29 cellular contexts compared by ENCODE assay signal in genomic region chr12:111247083-111247783, GRCh38.
"Had no signal": no experiment of that assay in that cellular context is flagged by ENCODE, and none has a peak within 500 bp of the region (broad histone marks: within the 10 kb centered on the region; RNA-seq: fewer than 3 reads in every experiment).

No MANE protein-coding gene starts in this region.

- H3K27me3 ChIP-seq: cardiac muscle cell had no signal

- H3K27ac ChIP-seq: cardiac muscle cell, KMS-11, PC-9, RWPE1, SJSA1 had no signal

- H2AFZ ChIP-seq: PC-9 had no signal

- H3K4me3 ChIP-seq: cardiac muscle cell, PC-9, SJSA1 had no signal

- H3K4me2 ChIP-seq: KMS-11, PC-9, SK-N-SH had no signal

- FAIRE-seq: RCC 7860, TTC549 had no signal

- DNase-seq: activated CD4-positive, alpha-beta T cell treated with anti-CD3 and anti-CD28 coated beads, Interleukin-2, amount 10 ng/mL, durations not matched to agents 24 days and 14 days; activated CD4-positive, alpha-beta T cell treated with anti-CD3 and anti-CD28 coated beads, Interleukin-2, amount 50 U/mL, for 4 hours; activated CD8-positive, alpha-beta T cell treated with anti-CD3 and anti-CD28 coated beads for 36 hours; activated effector memory CD4-positive, alpha-beta T cell treated with anti-CD3 and anti-CD28 coated beads, Interleukin-2, amount 50 U/mL, for 16 hours; activated naive CD4-positive, alpha-beta T cell; activated naive CD4-positive, alpha-beta T cell treated with anti-CD3 and anti-CD28 coated beads, Interleukin-2, amount 50 U/mL, for 16 hours; activated naive CD8-positive, alpha-beta T cell treated with anti-CD3 and anti-CD28 coated beads for 36 hours; activated T-cell treated with anti-CD3 and anti-CD28 coated beads, Interleukin-2, amount 50 U/mL, for 1 hour; activated T-cell treated with anti-CD3 and anti-CD28 coated beads, Interleukin-2, amount 50 U/mL, for 72 hours; amniotic stem cell; aorta; MM.1S; MV-4-11; NCI-H1092; NCI-H1436 treated with DMSO at 0.1 percent for 48 hours; NCI-H1694 treated with DMSO at 0.1 percent for 48 hours; NCI-H2029; NCI-H345; NCI-H524 treated with DMSO at 0.1 percent for 48 hours; PC-9; SHP77 treated with DMSO at 0.1 percent for 48 hours; SK-N-SH had no signal

- H3K9ac ChIP-seq: KMS-11, SK-N-SH had no signal

- H3K9me3 ChIP-seq: SJSA1, SK-N-SH had no signal

- ATAC-seq: activated CD8-positive, alpha-beta T cell treated with anti-CD3 and anti-CD28 coated beads for 36 hours; activated T-cell treated with anti-CD3 and anti-CD28 coated beads, Interleukin-2, amount 50 U/mL, for 72 hours; activated T-helper 17 cell treated with anti-CD3 and anti-CD28 coated beads, Interleukin-2, amount 50 U/mL, for 72 hours had no signal

- H3K4me1 ChIP-seq: SJSA1 had no signal

- H3K36me3 ChIP-seq: cardiac muscle cell, SJSA1 had no signal
